ENCODE assay signal across 1 cellular context in genomic region chr5:142246263-142246662, GRCh38.
TF ChIP-seq lines count a peak whose summit lies in the region.

No MANE protein-coding gene starts in this region.

TF ChIP-seq in GM23338, 12 proteins besides CTCF, POLR2A, EP300 and RAD21 (continued from another document):
- TF ChIP-seq, protein P1, sequence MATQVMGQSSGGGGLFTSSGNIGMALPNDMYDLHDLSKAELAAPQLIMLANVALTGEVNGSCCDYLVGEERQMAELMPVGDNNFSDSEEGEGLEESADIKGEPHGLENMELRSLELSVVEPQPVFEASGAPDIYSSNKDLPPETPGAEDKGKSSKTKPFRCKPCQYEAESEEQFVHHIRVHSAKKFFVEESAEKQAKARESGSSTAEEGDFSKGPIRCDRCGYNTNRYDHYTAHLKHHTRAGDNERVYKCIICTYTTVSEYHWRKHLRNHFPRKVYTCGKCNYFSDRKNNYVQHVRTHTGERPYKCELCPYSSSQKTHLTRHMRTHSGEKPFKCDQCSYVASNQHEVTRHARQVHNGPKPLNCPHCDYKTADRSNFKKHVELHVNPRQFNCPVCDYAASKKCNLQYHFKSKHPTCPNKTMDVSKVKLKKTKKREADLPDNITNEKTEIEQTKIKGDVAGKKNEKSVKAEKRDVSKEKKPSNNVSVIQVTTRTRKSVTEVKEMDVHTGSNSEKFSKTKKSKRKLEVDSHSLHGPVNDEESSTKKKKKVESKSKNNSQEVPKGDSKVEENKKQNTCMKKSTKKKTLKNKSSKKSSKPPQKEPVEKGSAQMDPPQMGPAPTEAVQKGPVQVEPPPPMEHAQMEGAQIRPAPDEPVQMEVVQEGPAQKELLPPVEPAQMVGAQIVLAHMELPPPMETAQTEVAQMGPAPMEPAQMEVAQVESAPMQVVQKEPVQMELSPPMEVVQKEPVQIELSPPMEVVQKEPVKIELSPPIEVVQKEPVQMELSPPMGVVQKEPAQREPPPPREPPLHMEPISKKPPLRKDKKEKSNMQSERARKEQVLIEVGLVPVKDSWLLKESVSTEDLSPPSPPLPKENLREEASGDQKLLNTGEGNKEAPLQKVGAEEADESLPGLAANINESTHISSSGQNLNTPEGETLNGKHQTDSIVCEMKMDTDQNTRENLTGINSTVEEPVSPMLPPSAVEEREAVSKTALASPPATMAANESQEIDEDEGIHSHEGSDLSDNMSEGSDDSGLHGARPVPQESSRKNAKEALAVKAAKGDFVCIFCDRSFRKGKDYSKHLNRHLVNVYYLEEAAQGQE (IDR thresholded peaks at IDR 0.05; ENCODE audit: unreplicated experiment), result no peak
- no peak for TF ChIP-seq ZNF114 (CRISPR knock-in tag; IDR thresholded peaks at IDR 0.05)
